Comparison of ENCODE assay signal across 2 cellular contexts in genomic region chr5:10482791-10483530, GRCh38.
TF ChIP-seq lines count a peak whose summit lies in the region.

No MANE protein-coding gene starts in this region.

TF ChIP-seq in GM12878, 131 proteins besides CTCF, POLR2A, EP300 and RAD21:
- TF ChIP-seq EZH2 (IDR thresholded peaks at IDR 0.05; ENCODE audit: borderline replicate concordance, control insufficient read depth, low read depth, low read length) (no peak), ZZZ3 (IDR thresholded peaks at IDR 0.05; ENCODE audit: control insufficient read depth, insufficient read length, low read depth) (no peak), PBX3 (IDR thresholded peaks at IDR 0.05; ENCODE audit: insufficient replicate concordance, low read depth, low read length) (peak; percentile 26)

TF ChIP-seq in WTC11, 78 proteins besides CTCF, POLR2A, EP300 and RAD21:
- no peak for TF ChIP-seq ZNF232 (CRISPR knock-in tag; IDR thresholded peaks at IDR 0.05)
- no peak for TF ChIP-seq ZNF423 (CRISPR knock-in tag; IDR thresholded peaks at IDR 0.05)
- no peak for TF ChIP-seq ZNF532 (CRISPR knock-in tag; IDR thresholded peaks at IDR 0.05; ENCODE audit: borderline replicate concordance)
- no peak for TF ChIP-seq NFYB (CRISPR knock-in tag; conservative IDR thresholded peaks at IDR 0.05; ENCODE audit: low read depth)
- TF ChIP-seq ZNF671 (CRISPR knock-in tag; IDR thresholded peaks at IDR 0.05), result no peak
- TF ChIP-seq JAZF1 (CRISPR knock-in tag; IDR thresholded peaks at IDR 0.05), result no peak
- TF ChIP-seq HMGA2 (CRISPR knock-in tag; IDR thresholded peaks at IDR 0.05), result no peak
- no peak for TF ChIP-seq ZNF416 (CRISPR knock-in tag; IDR thresholded peaks at IDR 0.05)
- no peak for TF ChIP-seq RORB (CRISPR knock-in tag; IDR thresholded peaks at IDR 0.05)
- no peak for TF ChIP-seq MXD4 (CRISPR knock-in tag; IDR thresholded peaks at IDR 0.05; ENCODE audit: borderline replicate concordance)
- no peak for TF ChIP-seq ZSCAN18 (CRISPR knock-in tag; IDR thresholded peaks at IDR 0.05)
